Comparison of ENCODE assay signal across 8 cellular contexts in genomic region chr1:234477373-234478151, GRCh38. TPM values are rescaled to one million over a fixed set of nuclear protein-coding genes. Genes with fewer than 3 reads are reported as not detected.
A peak's percentile ranks its signal among the peaks of the same experiment; 100 is the strongest.
DNase-seq lines count a peak whose midpoint lies in the region; ATAC-seq, FAIRE-seq and TF ChIP-seq lines count a peak whose summit lies in the region.

No MANE protein-coding gene starts in this region.

- no peak for FAIRE-seq in bronchial epithelial cell (lab: Jason Lieb, UNC)

- TF ChIP-seq CTCF in 22Rv1 (IDR thresholded peaks at IDR 0.05) (no peak), bronchial epithelial cell (IDR thresholded peaks at IDR 0.05; ENCODE audit: insufficient read depth, low read length, severe bottlenecking) (no peak)

- H3K9ac ChIP-seq in HUES48 (ENCODE audit: low read depth, low read length), result peak overlapping the region; percentile 78; the same call in 1 of the 2 replicates
- H3K9ac ChIP-seq in muscle layer of colon (ENCODE audit: low read length), result peak overlapping the region; percentile 50

- H3K27me3 ChIP-seq in HUES48 (ENCODE audit: control insufficient read depth, insufficient read depth, low read length) (peaks cover 10% of the 10 kb centered on the region), bronchial epithelial cell (ENCODE audit: control insufficient read depth, insufficient read depth, low read length) (peaks cover 2% of the 10 kb centered on the region), muscle layer of colon (ENCODE audit: control insufficient read depth in 1 of 2, insufficient read depth in 2 of 2, low read length in 2 of 2) (no peaks in the 10 kb centered on the region)

- H3K36me3 ChIP-seq in HUES48 (ENCODE audit: control insufficient read depth, insufficient read depth, low read length) (no peaks in the 10 kb centered on the region), bronchial epithelial cell (ENCODE audit: control insufficient read depth, insufficient read depth, low read length) (no peaks in the 10 kb centered on the region), muscle layer of colon (ENCODE audit: insufficient read depth, low read length) (no peaks in the 10 kb centered on the region)

- DNase-seq in bronchial epithelial cell (ENCODE audit: low read depth) (no peak), KG1 (lab: John Stamatoyannopoulos, UW) (no peak), NCI-H1417 (lab: John Stamatoyannopoulos, UW) (no peak)

- ATAC-seq in HG03108 (IDR thresholded peaks at IDR 0.05; ENCODE audit: unreplicated experiment), result no peak
- ATAC-seq in HG03457 (IDR thresholded peaks at IDR 0.05; ENCODE audit: unreplicated experiment), result no peak

- H3K9me3 ChIP-seq in HUES48 (ENCODE audit: control insufficient read depth, insufficient read depth, low read length) (no peaks in the 10 kb centered on the region), muscle layer of colon (ENCODE audit: low read length) (no peaks in the 10 kb centered on the region)

- H3K4me1 ChIP-seq in HUES48 (ENCODE audit: control insufficient read depth, insufficient read depth, low read length) (peaks cover 22% of the 10 kb centered on the region), muscle layer of colon (ENCODE audit: insufficient read depth, low read length) (peaks cover 4% of the 10 kb centered on the region)

- peak overlapping the region; percentile 76 for H3K27ac ChIP-seq in 22Rv1
- H3K27ac ChIP-seq in HUES48 (ENCODE audit: low read depth, low read length), result no peak overlapping the region
- H3K27ac ChIP-seq in muscle layer of colon (ENCODE audit: low read depth, low read length), result no peak overlapping the region

- peak overlapping the region; percentile 83 for H3K4me3 ChIP-seq in HUES48 (ENCODE audit: low read depth, low read length)
- H3K4me3 ChIP-seq in bronchial epithelial cell (ENCODE audit: low read depth, low read length), result peak overlapping the region; percentile 51
- H3K4me3 ChIP-seq in muscle layer of colon (ENCODE audit: low read depth in 1 of 2, low read length in 2 of 2), result peak overlapping the region; percentile 77 to 81

RNA-seq across cellular contexts. Expression of gene TARBP1, which starts 1.4 kb away (rescaled TPM):
- 9.1 and 15.0 TPM in 2 replicates for total RNA-seq in bronchial epithelial cell
